Comparison of ENCODE assay signal across 1 cellular context in the genomic region with DNA sequence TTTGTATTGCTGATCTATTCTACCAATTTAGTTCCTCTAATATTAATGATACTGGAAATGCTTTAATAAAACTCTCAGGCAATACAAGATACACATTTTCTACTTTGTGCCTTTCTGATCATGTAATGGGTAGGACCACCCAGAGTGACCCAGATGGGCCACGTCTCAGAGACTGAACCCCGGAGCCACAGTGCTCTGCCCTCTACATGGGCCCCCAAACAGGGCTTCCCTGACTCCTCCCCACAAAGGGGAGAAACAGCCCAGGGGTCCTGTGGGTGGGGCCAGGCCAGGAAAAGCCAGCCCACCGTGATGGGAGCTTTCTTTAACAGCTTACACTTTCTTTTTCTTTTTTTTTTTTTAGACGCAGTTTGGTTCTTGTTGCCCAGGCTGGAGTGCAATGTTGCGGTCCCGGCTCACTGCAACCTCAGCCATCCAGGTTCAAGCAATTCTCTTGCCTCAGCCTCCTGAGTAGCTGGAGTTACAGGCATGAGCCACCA.
TF ChIP-seq lines count a peak whose summit lies in the region.

No MANE protein-coding gene starts in this region.

TF ChIP-seq in GM23338, 12 proteins besides CTCF, POLR2A, EP300 and RAD21 (continued from another document):
- TF ChIP-seq JUNB (IDR thresholded peaks at IDR 0.05; ENCODE audit: unreplicated experiment) = no peak
- TF ChIP-seq CREB1 (CRISPR knock-in tag; IDR thresholded peaks at IDR 0.05; ENCODE audit: low read depth) = no peak
- TF ChIP-seq NANOG (IDR thresholded peaks at IDR 0.05; ENCODE audit: borderline replicate concordance) = no peak
- no peak for TF ChIP-seq EZH2 (IDR thresholded peaks at IDR 0.05; ENCODE audit: low read depth, unreplicated experiment)
- TF ChIP-seq ETS1 (IDR thresholded peaks at IDR 0.05) = no peak
- TF ChIP-seq POLR2AphosphoS5 (IDR thresholded peaks at IDR 0.05; ENCODE audit: low read depth) = no peak
- TF ChIP-seq ZNF114 (CRISPR knock-in tag; IDR thresholded peaks at IDR 0.05) = no peak
TF ChIP-seq in GM23338: peak in this region for 0.
